In the genomic region with DNA sequence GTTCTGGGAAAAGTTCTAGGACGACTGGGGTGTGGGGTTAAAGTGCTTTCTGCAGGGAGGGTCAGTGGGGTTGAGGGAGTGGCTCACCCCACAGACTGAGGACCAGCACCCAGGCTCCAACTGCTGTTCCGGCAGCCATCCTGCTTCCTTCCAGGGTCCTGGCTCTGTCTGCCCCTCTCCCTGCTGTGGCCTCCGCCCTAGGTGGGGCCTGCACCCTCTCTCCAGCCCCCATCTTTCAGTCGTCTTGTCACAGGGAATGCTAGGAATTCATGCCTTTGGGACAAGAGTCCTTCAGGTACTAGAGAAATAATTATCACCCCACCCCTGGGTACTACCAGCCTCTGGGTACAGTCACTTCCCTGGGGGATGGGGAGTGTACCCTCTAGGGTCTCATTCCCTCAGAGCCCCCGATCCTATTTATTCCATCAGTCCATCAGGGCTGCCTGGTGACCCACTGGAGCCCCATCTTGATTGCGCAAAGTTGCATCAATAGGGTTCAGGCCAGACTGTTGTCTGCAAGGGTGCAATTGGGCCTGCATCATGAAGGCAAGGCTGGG, we compare ENCODE assay signal across 1 cellular context.
TF ChIP-seq lines count a peak whose summit lies in the region.

A gene (minus strand): TSS at position 170 of the 557 bp plus-strand sequence. CDS start 31 bp downstream, at position 139.

TF ChIP-seq in HCT116, 20 proteins besides CTCF, POLR2A, EP300 and RAD21 (continued from another document):
- TF ChIP-seq, protein P1, sequence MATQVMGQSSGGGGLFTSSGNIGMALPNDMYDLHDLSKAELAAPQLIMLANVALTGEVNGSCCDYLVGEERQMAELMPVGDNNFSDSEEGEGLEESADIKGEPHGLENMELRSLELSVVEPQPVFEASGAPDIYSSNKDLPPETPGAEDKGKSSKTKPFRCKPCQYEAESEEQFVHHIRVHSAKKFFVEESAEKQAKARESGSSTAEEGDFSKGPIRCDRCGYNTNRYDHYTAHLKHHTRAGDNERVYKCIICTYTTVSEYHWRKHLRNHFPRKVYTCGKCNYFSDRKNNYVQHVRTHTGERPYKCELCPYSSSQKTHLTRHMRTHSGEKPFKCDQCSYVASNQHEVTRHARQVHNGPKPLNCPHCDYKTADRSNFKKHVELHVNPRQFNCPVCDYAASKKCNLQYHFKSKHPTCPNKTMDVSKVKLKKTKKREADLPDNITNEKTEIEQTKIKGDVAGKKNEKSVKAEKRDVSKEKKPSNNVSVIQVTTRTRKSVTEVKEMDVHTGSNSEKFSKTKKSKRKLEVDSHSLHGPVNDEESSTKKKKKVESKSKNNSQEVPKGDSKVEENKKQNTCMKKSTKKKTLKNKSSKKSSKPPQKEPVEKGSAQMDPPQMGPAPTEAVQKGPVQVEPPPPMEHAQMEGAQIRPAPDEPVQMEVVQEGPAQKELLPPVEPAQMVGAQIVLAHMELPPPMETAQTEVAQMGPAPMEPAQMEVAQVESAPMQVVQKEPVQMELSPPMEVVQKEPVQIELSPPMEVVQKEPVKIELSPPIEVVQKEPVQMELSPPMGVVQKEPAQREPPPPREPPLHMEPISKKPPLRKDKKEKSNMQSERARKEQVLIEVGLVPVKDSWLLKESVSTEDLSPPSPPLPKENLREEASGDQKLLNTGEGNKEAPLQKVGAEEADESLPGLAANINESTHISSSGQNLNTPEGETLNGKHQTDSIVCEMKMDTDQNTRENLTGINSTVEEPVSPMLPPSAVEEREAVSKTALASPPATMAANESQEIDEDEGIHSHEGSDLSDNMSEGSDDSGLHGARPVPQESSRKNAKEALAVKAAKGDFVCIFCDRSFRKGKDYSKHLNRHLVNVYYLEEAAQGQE (IDR thresholded peaks at IDR 0.05; ENCODE audit: low read depth), result no peak
- TF ChIP-seq SIN3A (IDR thresholded peaks at IDR 0.05; ENCODE audit: low read depth) (no peak), EZH2 (IDR thresholded peaks at IDR 0.05) (no peak)
